Comparison of ENCODE assay signal across 1 cellular context in the genomic region with DNA sequence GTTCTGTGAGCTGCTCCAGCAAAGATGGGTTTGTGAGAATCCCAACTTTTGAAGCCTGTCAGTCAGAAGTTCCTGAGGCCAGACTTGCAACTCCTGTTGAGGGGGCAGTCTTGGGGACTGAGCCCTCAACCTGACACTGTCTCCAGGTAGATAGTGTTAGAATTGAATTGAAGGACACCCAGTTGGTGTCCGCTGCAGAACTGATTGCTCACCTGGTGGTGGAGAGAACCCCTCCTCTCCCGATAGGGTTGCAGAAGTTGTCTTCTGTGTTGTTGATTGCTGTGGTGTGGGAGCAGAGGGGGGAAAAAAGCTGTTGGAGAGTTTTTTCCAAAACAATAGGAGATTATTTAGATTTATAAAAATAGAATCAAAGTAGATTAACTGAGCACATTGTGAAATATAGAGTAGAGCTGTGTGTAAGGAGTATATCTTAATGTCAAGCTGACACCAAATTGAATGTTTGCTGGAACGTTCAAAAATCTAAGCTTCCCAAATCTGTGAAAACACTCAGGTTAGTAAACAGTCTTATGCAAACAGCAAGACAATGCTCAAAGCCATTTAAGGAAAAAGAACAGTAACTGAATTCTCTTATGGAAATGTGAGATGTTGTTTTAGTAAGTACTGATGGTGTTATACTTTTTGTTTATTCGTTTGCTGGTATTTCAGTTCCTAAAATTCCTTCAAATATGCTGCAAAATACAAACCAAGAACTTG.
TF ChIP-seq lines count a peak whose summit lies in the region.

No MANE protein-coding gene starts in this region.

TF ChIP-seq in IMR-90, 13 proteins besides CTCF, POLR2A, EP300 and RAD21:
- TF ChIP-seq SMC3 (IDR thresholded peaks at IDR 0.05; ENCODE audit: low read depth, low read length) (no peak), CHD1 (IDR thresholded peaks at IDR 0.05; ENCODE audit: low read depth, low read length) (no peak), BHLHE40 (IDR thresholded peaks at IDR 0.05; ENCODE audit: low read depth, low read length) (no peak), RCOR1 (IDR thresholded peaks at IDR 0.05; ENCODE audit: insufficient replicate concordance, low read length) (no peak), NFE2L2 (IDR thresholded peaks at IDR 0.05; ENCODE audit: low read depth, low read length) (no peak), MXI1 (IDR thresholded peaks at IDR 0.05; ENCODE audit: borderline replicate concordance, low read depth, low read length) (no peak), MAZ (IDR thresholded peaks at IDR 0.05; ENCODE audit: borderline replicate concordance, low read depth, low read length) (no peak), FOS (IDR thresholded peaks at IDR 0.05; ENCODE audit: low read depth, low read length) (no peak)
- TF ChIP-seq, protein P1, sequence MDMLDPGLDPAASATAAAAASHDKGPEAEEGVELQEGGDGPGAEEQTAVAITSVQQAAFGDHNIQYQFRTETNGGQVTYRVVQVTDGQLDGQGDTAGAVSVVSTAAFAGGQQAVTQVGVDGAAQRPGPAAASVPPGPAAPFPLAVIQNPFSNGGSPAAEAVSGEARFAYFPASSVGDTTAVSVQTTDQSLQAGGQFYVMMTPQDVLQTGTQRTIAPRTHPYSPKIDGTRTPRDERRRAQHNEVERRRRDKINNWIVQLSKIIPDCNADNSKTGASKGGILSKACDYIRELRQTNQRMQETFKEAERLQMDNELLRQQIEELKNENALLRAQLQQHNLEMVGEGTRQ (IDR thresholded peaks at IDR 0.05; ENCODE audit: low read depth, low read length) = no peak
- TF ChIP-seq, protein P2, sequence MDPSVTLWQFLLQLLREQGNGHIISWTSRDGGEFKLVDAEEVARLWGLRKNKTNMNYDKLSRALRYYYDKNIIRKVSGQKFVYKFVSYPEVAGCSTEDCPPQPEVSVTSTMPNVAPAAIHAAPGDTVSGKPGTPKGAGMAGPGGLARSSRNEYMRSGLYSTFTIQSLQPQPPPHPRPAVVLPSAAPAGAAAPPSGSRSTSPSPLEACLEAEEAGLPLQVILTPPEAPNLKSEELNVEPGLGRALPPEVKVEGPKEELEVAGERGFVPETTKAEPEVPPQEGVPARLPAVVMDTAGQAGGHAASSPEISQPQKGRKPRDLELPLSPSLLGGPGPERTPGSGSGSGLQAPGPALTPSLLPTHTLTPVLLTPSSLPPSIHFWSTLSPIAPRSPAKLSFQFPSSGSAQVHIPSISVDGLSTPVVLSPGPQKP (IDR thresholded peaks at IDR 0.05; ENCODE audit: borderline replicate concordance, low read depth, low read length) = no peak
